ENCODE assay signal across 27 cellular contexts in genomic region chr22:50436134-50436830, GRCh38. TPM values are rescaled to one million over a fixed set of nuclear protein-coding genes. Genes with fewer than 3 reads are reported as not detected.
"Had no signal": no experiment of that assay in that cellular context is flagged by ENCODE, and none has a peak within 500 bp of the region (broad histone marks: within the 10 kb centered on the region; RNA-seq: fewer than 3 reads in every experiment).

No MANE protein-coding gene starts in this region.

- H3K4me3 ChIP-seq: left lung, mucosa of descending colon, neural progenitor cell, ovary, smooth muscle cell, thyroid gland had no signal

- H3K4me1 Mint-ChIP-seq: activated B cell treated with CpG ODN at 0.5 μM for 24 hours; activated naive CD4-positive, alpha-beta T cell treated with anti-CD3 and anti-CD28 coated beads, Interleukin-2, amount 10 ng/mL, durations not matched to agents 7 days and 5 days; activated T-helper 17 cell treated with anti-CD3 and anti-CD28 coated beads, Interleukin-2, amount 50 U/mL, for 72 hours; memory B cell; neural progenitor cell; stimulated activated memory B cell treated with anti-CD40 and anti-IgM and Interleukin-4, amounts not matched to agents 10 μg/mL and 1 μg/mL and 100 μg/mL, for 72 hours; T-cell had no signal

- H3K4me2 ChIP-seq: neural progenitor cell, smooth muscle cell had no signal

- H3K27ac ChIP-seq: foreskin keratinocyte, left lung, neural progenitor cell, ovary, thyroid gland had no signal

- H3K27ac Mint-ChIP-seq: activated B cell treated with CpG ODN at 0.5 μM for 24 hours; activated CD8-positive, alpha-beta T cell treated with anti-CD3 and anti-CD28 coated beads for 36 hours; memory B cell; neural progenitor cell; stimulated activated memory B cell treated with anti-CD40 and anti-IgM and Interleukin-4, amounts not matched to agents 10 μg/mL and 1 μg/mL and 100 μg/mL, for 72 hours had no signal

- H3K9me3 Mint-ChIP-seq: activated B cell treated with CpG ODN at 0.5 μM for 24 hours; activated CD8-positive, alpha-beta T cell treated with anti-CD3 and anti-CD28 coated beads for 36 hours; activated naive CD4-positive, alpha-beta T cell treated with anti-CD3 and anti-CD28 coated beads, Interleukin-2, amount 10 ng/mL, durations not matched to agents 7 days and 5 days; activated T-helper 17 cell treated with anti-CD3 and anti-CD28 coated beads, Interleukin-2, amount 50 U/mL, for 72 hours; memory B cell; naive B cell; neural progenitor cell; stimulated activated memory B cell treated with anti-CD40 and anti-IgM and Interleukin-4, amounts not matched to agents 10 μg/mL and 1 μg/mL and 100 μg/mL, for 72 hours; T-cell had no signal

- H3K27me3 Mint-ChIP-seq: activated B cell treated with CpG ODN at 0.5 μM for 24 hours; activated CD8-positive, alpha-beta T cell treated with anti-CD3 and anti-CD28 coated beads for 36 hours; activated naive CD4-positive, alpha-beta T cell treated with anti-CD3 and anti-CD28 coated beads, Interleukin-2, amount 10 ng/mL, durations not matched to agents 7 days and 5 days; activated T-helper 17 cell treated with anti-CD3 and anti-CD28 coated beads, Interleukin-2, amount 50 U/mL, for 72 hours; memory B cell; naive B cell; stimulated activated memory B cell treated with anti-CD40 and anti-IgM and Interleukin-4, amounts not matched to agents 10 μg/mL and 1 μg/mL and 100 μg/mL, for 72 hours; T-cell had no signal

- H3K9me3 ChIP-seq: left lung, mucosa of descending colon, ovary, thyroid gland had no signal

- H3K4me3 Mint-ChIP-seq: activated B cell treated with CpG ODN at 0.5 μM for 24 hours; activated CD8-positive, alpha-beta T cell treated with anti-CD3 and anti-CD28 coated beads for 36 hours; activated naive CD4-positive, alpha-beta T cell treated with anti-CD3 and anti-CD28 coated beads, Interleukin-2, amount 10 ng/mL, durations not matched to agents 7 days and 5 days; activated T-helper 17 cell treated with anti-CD3 and anti-CD28 coated beads, Interleukin-2, amount 50 U/mL, for 72 hours; memory B cell; naive B cell; neural progenitor cell; stimulated activated memory B cell treated with anti-CD40 and anti-IgM and Interleukin-4, amounts not matched to agents 10 μg/mL and 1 μg/mL and 100 μg/mL, for 72 hours; T-cell had no signal

- H3K27me3 ChIP-seq: foreskin keratinocyte, left lung, neural progenitor cell, ovary, thyroid gland had no signal

- H3K4me1 ChIP-seq: foreskin keratinocyte, left lung, neural progenitor cell, thyroid gland had no signal

- ATAC-seq: activated CD8-positive, alpha-beta T cell treated with anti-CD3 and anti-CD28 coated beads for 36 hours; activated T-helper 17 cell treated with anti-CD3 and anti-CD28 coated beads, Interleukin-2, amount 50 U/mL, for 72 hours; left lung; mucosa of descending colon; sciatic nerve; SK-N-SH treated with all-trans-retinoic acid at 6 μM for 48 hours; stimulated activated memory B cell treated with anti-CD40 and anti-IgM and Interleukin-4, amounts not matched to agents 10 μg/mL and 1 μg/mL and 100 μg/mL, for 72 hours; T-cell had no signal

- DNase-seq: activated B cell treated with CpG ODN at 0.5 μM for 24 hours; activated CD4-positive, alpha-beta T cell treated with anti-CD3 and anti-CD28 coated beads for 4 hours; activated CD8-positive, alpha-beta T cell treated with anti-CD3 and anti-CD28 coated beads for 36 hours; activated naive CD4-positive, alpha-beta T cell treated with anti-CD3 and anti-CD28 coated beads, Interleukin-2, amount 10 ng/mL, durations not matched to agents 7 days and 5 days; activated T-cell treated with anti-CD3 and anti-CD28 coated beads, Interleukin-2, amount 50 U/mL, for 1 hour; dermis blood vessel endothelial cell; effector memory CD4-positive, alpha-beta T cell; hippocampal formation; naive B cell; stimulated activated CD4-positive, alpha-beta T cell treated with anti-CD3 and anti-CD28 coated beads, Interleukin-4, amount 100 ng/mL, for 1 hour; T-cell; thyroid gland had no signal

- H2AFZ ChIP-seq: neural progenitor cell had no signal

- H3K9ac ChIP-seq: neural progenitor cell had no signal

- H3K36me3 ChIP-seq: neural progenitor cell, ovary had no signal

RNA-seq across cellular contexts. Expression of gene MIOX, which starts 50.4 kb away (rescaled TPM):
- total RNA-seq: bronchial epithelial cell, dermis blood vessel endothelial cell, foreskin keratinocyte, left lung, mucosa of descending colon, pulmonary artery endothelial cell, sciatic nerve, smooth muscle cell, urinary bladder had no signal
- polyA plus RNA-seq: keratinocyte, ovary, urinary bladder had no signal
